Comparison of ENCODE assay signal across 9 cellular contexts in genomic region chr9:133683494-133684460, GRCh38. TPM values are rescaled to one million over a fixed set of nuclear protein-coding genes. Genes with fewer than 3 reads are reported as not detected.
A peak's percentile ranks its signal among the peaks of the same experiment; 100 is the strongest.
DNase-seq lines count a peak whose midpoint lies in the region; ATAC-seq and TF ChIP-seq lines count a peak whose summit lies in the region.
"Had no signal": no experiment of that assay in that cellular context is flagged by ENCODE, and none has a peak within 500 bp of the region (broad histone marks: within the 10 kb centered on the region; RNA-seq: fewer than 3 reads in every experiment).

No MANE protein-coding gene starts in this region.

- ATAC-seq in DND-41 (ENCODE audit: insufficient read depth, low read depth) = peak; percentile 91

- no peaks in the 10 kb centered on the region for H3K9me3 ChIP-seq in DND-41 (ENCODE audit: insufficient read depth, low read length, severe bottlenecking)
- peaks cover 0 to 1% of the 10 kb centered on the region in 2 donors for H3K9me3 ChIP-seq in esophagus (ENCODE audit: control insufficient read depth in 2 of 2, insufficient read depth in 1 of 2, low read depth in 1 of 2, low read length in 1 of 2)
- H3K9me3 ChIP-seq: neutrophil had no signal

- TF ChIP-seq CTCF in DND-41 (IDR thresholded peaks at IDR 0.05; ENCODE audit: borderline replicate concordance, extremely low read depth, low read length, poor library complexity, severe bottlenecking) = no peak

- no peaks in the 10 kb centered on the region for H3K27me3 ChIP-seq in DND-41 (ENCODE audit: insufficient read depth, low read length, poor library complexity)
- no peaks in the 10 kb centered on the region for H3K27me3 ChIP-seq in esophagus (ENCODE audit: control insufficient read depth in 1 of 2, insufficient read depth in 2 of 2, low read length in 2 of 2)
- H3K27me3 ChIP-seq: neutrophil had no signal

- no peak overlapping the region for H3K27ac ChIP-seq in DND-41 (ENCODE audit: low read length)
- peak overlapping the region; percentile 45 to 71 for H3K27ac ChIP-seq in esophagus (ENCODE audit: low read depth in 2 of 2, low read length in 1 of 2)
- H3K27ac ChIP-seq in skin epidermis = peak overlapping the region in 18 of 21 experiments; percentile 15 to 93 (median 72)
- H3K27ac ChIP-seq: neutrophil had no signal

- WGBS in esophagus, 2 donors = 59 to 61% methylated on average over 33 of the region's 33 CpGs

- H3K79me2 ChIP-seq in DND-41 (ENCODE audit: insufficient read depth, low read length) = no peaks in the 10 kb centered on the region

- H2AFZ ChIP-seq in DND-41 (ENCODE audit: low read depth, low read length) = no peak overlapping the region

- H3K4me2 ChIP-seq in DND-41 (ENCODE audit: insufficient read depth, low read length) = no peak overlapping the region

- no peaks in the 10 kb centered on the region; the same call in 1 of the 2 replicates for H4K20me1 ChIP-seq in DND-41 (ENCODE audit: insufficient read depth, low read length)

- peaks cover 3% of the 10 kb centered on the region for H3K4me1 ChIP-seq in DND-41 (ENCODE audit: insufficient read depth, low read length)
- peaks cover 3 to 8% of the 10 kb centered on the region in 2 donors for H3K4me1 ChIP-seq in esophagus (ENCODE audit: control insufficient read depth in 2 of 2, insufficient read depth in 2 of 2, low read length in 1 of 2)

- peak; percentile 54 for DNase-seq in DND-41
- peak; percentile 45 for DNase-seq in activated CD8-positive, alpha-beta memory T cell treated with anti-CD3 and anti-CD28 coated beads, Interleukin-2, amount 50 U/mL, for 1 hour (ENCODE audit: extremely low read depth)
- DNase-seq in NCI-H2081 (lab: John Stamatoyannopoulos, UW) = no peak
- DNase-seq in NCI-H2107 treated with DMSO at 0.1 percent for 48 hours (lab: John Stamatoyannopoulos, UW; ENCODE audit: unreplicated experiment) = no peak
- DNase-seq in retina = no peak
- DNase-seq in AML-193 (lab: John Stamatoyannopoulos, UW) = no peak

- H3K9ac ChIP-seq in DND-41 (ENCODE audit: low read depth, low read length) = no peak overlapping the region

- no peaks in the 10 kb centered on the region for H3K36me3 ChIP-seq in DND-41 (ENCODE audit: insufficient read depth, low read length)
- H3K36me3 ChIP-seq in esophagus (ENCODE audit: control insufficient read depth in 2 of 2, insufficient read depth in 2 of 2, low read length in 1 of 2) = no peaks in the 10 kb centered on the region
- H3K36me3 ChIP-seq: neutrophil had no signal

- H3K4me3 ChIP-seq in DND-41 (ENCODE audit: low read depth in 1 of 2, low read length in 2 of 2) (no peak overlapping the region), esophagus (ENCODE audit: low read depth in 1 of 2, low read length in 2 of 2) (no peak overlapping the region), skin epidermis (no peak overlapping the region)

RNA-seq across cellular contexts. Expression of gene DBH, which starts 47.6 kb away (rescaled TPM):
- polyA plus RNA-seq in esophagus = under 1 TPM in 1 of 2 donors, not detected in 1; 0.01 TPM

RNA-seq across cellular contexts. Expression of gene SARDH, which starts 54.4 kb away (rescaled TPM):
- polyA plus RNA-seq in esophagus = under 1 TPM; 0.20 TPM

Comparison
In these comparisons a context has a peak if more than half of its experiments do, and no peak if none do; other contexts are left out.
1. DNase-seq: peak in DND-41 (single experiment) and activated CD8-positive, alpha-beta memory T cell treated with anti-CD3 and anti-CD28 coated beads, Interleukin-2, amount 50 U/mL, for 1 hour (single experiment); none in NCI-H2081 (0 of 2), NCI-H2107 treated with DMSO at 0.1 percent for 48 hours (single experiment), retina (single experiment) and AML-193 (0 of 2).